17 cellular contexts compared by ENCODE assay signal in genomic region chr5:74562116-74562515, GRCh38.
DNase-seq lines count a peak whose midpoint lies in the region; ATAC-seq, FAIRE-seq and TF ChIP-seq lines count a peak whose summit lies in the region.
"Had no signal": no experiment of that assay in that cellular context is flagged by ENCODE, and none has a peak within 500 bp of the region (broad histone marks: within the 10 kb centered on the region; RNA-seq: fewer than 3 reads in every experiment).

No MANE protein-coding gene starts in this region.

- H3K27me3 ChIP-seq in SK-N-SH (ENCODE audit: insufficient read depth) (no peaks in the 10 kb centered on the region), astrocyte (ENCODE audit: insufficient read depth, low read length) (no peaks in the 10 kb centered on the region)
- H3K27me3 ChIP-seq: BLaER1 treated with 17β-estradiol and CSF1 and Interleukin-3, amounts not matched to agents 10 nM and 100 nM had no signal

- H3K27me3 Mint-ChIP-seq in astrocyte (ENCODE audit: low read depth, unreplicated experiment) = no peaks in the 10 kb centered on the region

- H3K79me2 ChIP-seq in SK-N-SH (ENCODE audit: insufficient read depth) = no peaks in the 10 kb centered on the region
- no peaks in the 10 kb centered on the region for H3K79me2 ChIP-seq in astrocyte (ENCODE audit: insufficient read depth, low read length)

- H3K4me2 ChIP-seq in SK-N-SH = no peak overlapping the region
- no peak overlapping the region for H3K4me2 ChIP-seq in astrocyte (ENCODE audit: low read length)
- H3K4me2 ChIP-seq: BLaER1 treated with 17β-estradiol and CSF1 and Interleukin-3, amounts not matched to agents 10 nM and 100 nM had no signal

- no peak overlapping the region for H3K4me3 ChIP-seq in SK-N-SH (ENCODE audit: low read depth in 2 of 2, low read length in 1 of 2)
- no peak overlapping the region for H3K4me3 ChIP-seq in astrocyte (ENCODE audit: insufficient read depth, low read depth, low read length)
- H3K4me3 ChIP-seq: BLaER1 treated with 17β-estradiol and CSF1 and Interleukin-3, amounts not matched to agents 10 nM and 100 nM; GM12878 had no signal

- no peak for TF ChIP-seq RAD21 in SK-N-SH (IDR thresholded peaks at IDR 0.05; ENCODE audit: low read length)

- no peak for FAIRE-seq in astrocyte (lab: Jason Lieb, UNC)
- FAIRE-seq: GM12878, GM18507 had no signal

- CTCF ChIA-PET in SK-N-SH (lab: Yijun Ruan, JAX) = no interaction called here

- H3K27ac ChIP-seq in SK-N-SH (ENCODE audit: low read depth in 2 of 2, low read length in 1 of 2) (no peak overlapping the region), astrocyte (ENCODE audit: low read depth, low read length) (no peak overlapping the region)
- H3K27ac ChIP-seq: 22Rv1; BLaER1 treated with 17β-estradiol and CSF1 and Interleukin-3, amounts not matched to agents 10 nM and 100 nM had no signal

- TF ChIP-seq CTCF in SK-N-SH (IDR thresholded peaks at IDR 0.05) (no peak), astrocyte (IDR thresholded peaks at IDR 0.05; ENCODE audit: insufficient read depth, low read depth, low read length) (no peak)

- H3K9ac ChIP-seq in SK-N-SH (no peak overlapping the region), astrocyte (ENCODE audit: low read length) (no peak overlapping the region)
- H3K9ac ChIP-seq: BLaER1 treated with 17β-estradiol and CSF1 and Interleukin-3, amounts not matched to agents 10 nM and 100 nM had no signal

- 71% methylated on average over 5 of the region's 5 CpGs for WGBS in SK-N-SH (ENCODE audit: low lambda C conversion rate)

- H3K4me1 Mint-ChIP-seq in astrocyte (ENCODE audit: low read depth, unreplicated experiment) = peaks cover 37% of the 10 kb centered on the region

- no peak for ATAC-seq in SK-N-SH treated with all-trans-retinoic acid at 6 μM for 48 hours
- ATAC-seq in GM19452 (IDR thresholded peaks at IDR 0.05; ENCODE audit: unreplicated experiment) = no peak
- ATAC-seq: GM12878 had no signal

- H3K36me3 Mint-ChIP-seq in astrocyte (ENCODE audit: low read depth, unreplicated experiment) = no peaks in the 10 kb centered on the region
- H3K36me3 Mint-ChIP-seq: CD4-positive, CD25-positive, alpha-beta regulatory T cell; IgD-negative memory B cell had no signal

- POLR2A ChIA-PET in SK-N-SH (lab: Yijun Ruan, JAX) = no interaction called here

- no peaks in the 10 kb centered on the region for H3K9me2 ChIP-seq in SK-N-SH

- H3F3A ChIP-seq in SK-N-SH (replicated peaks; ENCODE audit: insufficient read depth) = no peaks in the 10 kb centered on the region

- H3K4me3 Mint-ChIP-seq in astrocyte (ENCODE audit: unreplicated experiment) = no peak overlapping the region
- H3K4me3 Mint-ChIP-seq: CD4-positive, CD25-positive, alpha-beta regulatory T cell; H9; IgD-negative memory B cell had no signal

- TF ChIP-seq EP300 in SK-N-SH (IDR thresholded peaks at IDR 0.05; ENCODE audit: borderline replicate concordance in 1 of 2, low read depth in 1 of 2, low read length in 1 of 2) = no peak

- no peaks in the 10 kb centered on the region for H3K9me3 Mint-ChIP-seq in astrocyte (ENCODE audit: unreplicated experiment)
- H3K9me3 Mint-ChIP-seq: H9, IgD-negative memory B cell had no signal

- H3K9me3 ChIP-seq in SK-N-SH (no peaks in the 10 kb centered on the region), astrocyte (ENCODE audit: insufficient read depth, low read depth, low read length) (no peaks in the 10 kb centered on the region)
- H3K9me3 ChIP-seq: BLaER1 treated with 17β-estradiol and CSF1 and Interleukin-3, amounts not matched to agents 10 nM and 100 nM had no signal

- no peak for DNase-seq in SK-N-SH
- DNase-seq in astrocyte (ENCODE audit: low read depth) = peak; percentile 62
- DNase-seq in glomerular visceral epithelial cell (ENCODE audit: extremely low spot score) = peak; percentile 59
- no peak for DNase-seq in NK-92 treated with Interleukin-12 subunit alpha and Interleukin-12 subunit beta, amount 100 ng/mL, for 24 hours (lab: John Stamatoyannopoulos, UW)
- no peak for DNase-seq in Kasumi-1 (lab: John Stamatoyannopoulos, UW)
- DNase-seq: Calu3; CD4-positive, CD25-positive, alpha-beta regulatory T cell; DMS 273 treated with DMSO at 0.1 percent for 48 hours; GOT3; H9 had no signal

- H3K36me3 ChIP-seq in SK-N-SH (replicated peaks in 1 of 2; ENCODE audit: control insufficient read depth in 1 of 2, insufficient read depth in 2 of 2, low read length in 1 of 2) = no peaks in the 10 kb centered on the region
- no peaks in the 10 kb centered on the region for H3K36me3 ChIP-seq in astrocyte (ENCODE audit: insufficient read depth, low read length)
- H3K36me3 ChIP-seq: BLaER1 treated with 17β-estradiol and CSF1 and Interleukin-3, amounts not matched to agents 10 nM and 100 nM had no signal

- H3K27ac Mint-ChIP-seq in astrocyte (ENCODE audit: unreplicated experiment) = no peak overlapping the region
- H3K27ac Mint-ChIP-seq: CD4-positive, CD25-positive, alpha-beta regulatory T cell; H9; IgD-negative memory B cell had no signal

- H3K4me1 ChIP-seq in SK-N-SH (ENCODE audit: control insufficient read depth in 1 of 2, insufficient read depth in 2 of 2, low read depth in 1 of 2, low read length in 1 of 2) (peaks cover 9% of the 10 kb centered on the region in 2 experiments; a peak in 2 of 4 replicates), astrocyte (ENCODE audit: insufficient read depth, low read length) (no peaks in the 10 kb centered on the region)

- H4K20me1 ChIP-seq in SK-N-SH (ENCODE audit: insufficient read depth) (no peaks in the 10 kb centered on the region), astrocyte (ENCODE audit: insufficient read depth, low read length) (no peaks in the 10 kb centered on the region)
- H4K20me1 ChIP-seq: BLaER1 treated with 17β-estradiol and CSF1 and Interleukin-3, amounts not matched to agents 10 nM and 100 nM had no signal

- H2AFZ ChIP-seq in SK-N-SH (ENCODE audit: low read depth) (no peak overlapping the region), astrocyte (ENCODE audit: low read depth, low read length) (no peak overlapping the region)

TF ChIP-seq in SK-N-SH, 30 proteins besides CTCF, POLR2A, EP300 and RAD21 (continues in another document):
- TF ChIP-seq PBX3 (IDR thresholded peaks at IDR 0.05) (peak; percentile 37; the same call in 1 of the 2 replicates), NFIC (IDR thresholded peaks at IDR 0.05; ENCODE audit: borderline replicate concordance) (peak; percentile 17; the same call in 1 of the 2 replicates), RXRA (IDR thresholded peaks at IDR 0.05; ENCODE audit: borderline replicate concordance, low read depth) (no peak), USF2 (IDR thresholded peaks at IDR 0.05; ENCODE audit: borderline replicate concordance, low read depth, low read length) (no peak), MXI1 (IDR thresholded peaks at IDR 0.05; ENCODE audit: low read depth, low read length) (no peak), MEF2A (IDR thresholded peaks at IDR 0.05; ENCODE audit: borderline replicate concordance, low read depth) (no peak), TCF12 (IDR thresholded peaks at IDR 0.05) (peak; percentile 18; the same call in 1 of the 2 replicates), JUND (IDR thresholded peaks at IDR 0.05) (no peak)

TF ChIP-seq in SK-N-SH treated with all-trans-retinoic acid at 6 μM for 48 hours, 23 proteins besides CTCF, POLR2A, EP300 and RAD21 (continues in another document):
- no peak for TF ChIP-seq GLIS3 (CRISPR knock-in tag; IDR thresholded peaks at IDR 0.05)
- TF ChIP-seq ESRRG (CRISPR knock-in tag; IDR thresholded peaks at IDR 0.05) = no peak
- no peak for TF ChIP-seq ZNF565 (CRISPR knock-in tag; conservative IDR thresholded peaks at IDR 0.05; ENCODE audit: low read depth)
- no peak for TF ChIP-seq ARNTL (CRISPR knock-in tag; IDR thresholded peaks at IDR 0.05; ENCODE audit: borderline replicate concordance, low read depth)
- no peak for TF ChIP-seq PPARA (CRISPR knock-in tag; IDR thresholded peaks at IDR 0.05; ENCODE audit: borderline replicate concordance)
- no peak for TF ChIP-seq OSR1 (CRISPR knock-in tag; IDR thresholded peaks at IDR 0.05)
- no peak for TF ChIP-seq PATZ1 (CRISPR knock-in tag; IDR thresholded peaks at IDR 0.05; ENCODE audit: borderline replicate concordance)
- TF ChIP-seq TSHZ2 (CRISPR knock-in tag; IDR thresholded peaks at IDR 0.05) = no peak
- no peak for TF ChIP-seq ZFP30 (CRISPR knock-in tag; IDR thresholded peaks at IDR 0.05)
- no peak for TF ChIP-seq ZFP3 (CRISPR knock-in tag; IDR thresholded peaks at IDR 0.05)

Comparison
In these comparisons a context has a peak if more than half of its experiments do, and no peak if none do; other contexts are left out.
1. DNase-seq: peak in astrocyte (single experiment) and glomerular visceral epithelial cell (single experiment); none in SK-N-SH (single experiment), NK-92 treated with Interleukin-12 subunit alpha and Interleukin-12 subunit beta, amount 100 ng/mL, for 24 hours (single experiment) and Kasumi-1 (0 of 2).